In the genomic region with DNA sequence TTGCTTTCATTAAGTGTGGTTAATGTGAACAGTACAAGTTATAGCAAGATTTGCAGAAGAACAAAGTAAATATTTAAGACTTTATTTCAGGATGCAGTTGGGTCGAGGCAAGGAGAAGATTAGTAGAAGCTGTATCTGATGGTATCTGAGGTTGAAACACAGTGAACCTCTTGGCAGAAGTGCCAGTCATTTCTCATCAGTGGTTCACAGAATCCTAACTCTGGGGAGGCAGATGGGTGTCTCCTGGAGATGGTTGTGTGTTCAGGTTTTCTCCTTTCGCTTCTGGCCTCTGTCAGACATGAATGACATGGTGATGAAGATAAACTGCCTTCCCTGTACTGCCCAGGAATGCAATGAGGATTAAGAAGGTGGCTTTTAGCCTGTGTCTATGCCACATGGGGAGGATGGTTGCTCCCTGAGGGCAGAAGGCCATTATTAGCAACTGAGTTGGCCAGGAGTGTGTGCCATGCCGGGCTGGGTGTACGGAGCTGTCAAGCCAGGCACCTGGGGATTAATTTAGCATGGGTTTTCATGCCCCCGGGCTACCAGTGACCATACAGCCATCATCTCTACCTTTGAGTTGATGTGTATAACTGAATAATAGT, we compare ENCODE assay signal across 15 cellular contexts. TPM values are rescaled to one million over a fixed set of nuclear protein-coding genes. Genes with fewer than 3 reads are reported as not detected.
DNase-seq lines count a peak whose midpoint lies in the region; ATAC-seq and TF ChIP-seq lines count a peak whose summit lies in the region.
"Had no signal": no experiment of that assay in that cellular context is flagged by ENCODE, and none has a peak within 500 bp of the region (broad histone marks: within the 10 kb centered on the region; RNA-seq: fewer than 3 reads in every experiment).

No MANE protein-coding gene starts in this region.

- ATAC-seq in activated naive CD4-positive, alpha-beta T cell treated with anti-CD3 and anti-CD28 coated beads, Interleukin-2, amount 50 U/mL, for 72 hours = peak; percentile 11 to 14
- ATAC-seq in stimulated activated naive CD8-positive, alpha-beta T cell treated with anti-CD3 and anti-CD28 coated beads, Interleukin-15, amount 100 ng/mL, for 72 hours = no peak
- ATAC-seq: pancreas had no signal

- no peaks in the 10 kb centered on the region for H3K9me2 ChIP-seq in OCI-LY7 (ENCODE audit: insufficient read depth, low read length)

- H3K4me1 ChIP-seq in OCI-LY7 (ENCODE audit: insufficient read depth, low read length, poor library complexity, severe bottlenecking) (peaks cover 87% of the 10 kb centered on the region), left ventricle myocardium inferior (peaks cover 75% of the 10 kb centered on the region), breast epithelium (no peaks in the 10 kb centered on the region)

- BruUV-seq in OCI-LY7 (replicated peaks; lab: Mats Ljungman, UMichigan) = no TSS peak

- no peaks in the 10 kb centered on the region for H3K27me3 ChIP-seq in left ventricle myocardium inferior (ENCODE audit: low read depth)
- H3K27me3 ChIP-seq in breast epithelium = no peaks in the 10 kb centered on the region
- H3K27me3 ChIP-seq: pancreas, thyroid gland had no signal

- peaks cover 66% of the 10 kb centered on the region for H3K4me1 Mint-ChIP-seq in stimulated activated naive CD8-positive, alpha-beta T cell treated with anti-CD3 and anti-CD28 coated beads, Interleukin-15, amount 100 ng/mL, for 72 hours
- H3K4me1 Mint-ChIP-seq: endodermal cell had no signal

- peak overlapping the region; percentile 70 for H3K4me2 ChIP-seq in OCI-LY7 (ENCODE audit: low read length)
- H3K4me2 ChIP-seq: PC-9 had no signal

- no peak overlapping the region; the same call in 1 of the 2 replicates for H2AFZ ChIP-seq in OCI-LY7 (ENCODE audit: low read length)
- H2AFZ ChIP-seq: PC-9 had no signal

- no peaks in the 10 kb centered on the region for H3K9me3 Mint-ChIP-seq in activated naive CD4-positive, alpha-beta T cell treated with anti-CD3 and anti-CD28 coated beads, Interleukin-2, amount 50 U/mL, for 72 hours
- H3K9me3 Mint-ChIP-seq in stimulated activated naive CD8-positive, alpha-beta T cell treated with anti-CD3 and anti-CD28 coated beads, Interleukin-15, amount 100 ng/mL, for 72 hours = peaks cover 0 to 6% of the 10 kb centered on the region in 2 donors
- H3K9me3 Mint-ChIP-seq: brain, endodermal cell had no signal

- DNase-seq in activated naive CD4-positive, alpha-beta T cell treated with anti-CD3 and anti-CD28 coated beads, Interleukin-2, amount 50 U/mL, for 72 hours (ENCODE audit: low spot score in 2 of 2) = no peak
- DNase-seq in activated naive CD4-positive, alpha-beta T cell (lab: John Stamatoyannopoulos, UW) = no peak
- no peak for DNase-seq in OCI-LY7 (ENCODE audit: low spot score)
- DNase-seq in left ventricle myocardium inferior = no peak
- DNase-seq in stimulated activated naive CD8-positive, alpha-beta T cell treated with anti-CD3 and anti-CD28 coated beads, Interleukin-15, amount 100 ng/mL, for 72 hours = no peak
- no peak for DNase-seq in breast epithelium (ENCODE audit: low spot score in 2 of 2)
- no peak for DNase-seq in NCI-H2107 treated with DMSO at 0.1 percent for 48 hours (lab: John Stamatoyannopoulos, UW; ENCODE audit: unreplicated experiment)
- DNase-seq in NCI-H187 treated with DMSO at 0.1 percent for 48 hours (lab: John Stamatoyannopoulos, UW) = no peak
- DNase-seq: activated CD4-positive, CD25-positive, alpha-beta regulatory T cell; endodermal cell; foreskin fibroblast; pancreas; PC-9; thyroid gland had no signal

- no peaks in the 10 kb centered on the region for H3K9me3 ChIP-seq in OCI-LY7 (ENCODE audit: low read length)
- no peaks in the 10 kb centered on the region for H3K9me3 ChIP-seq in left ventricle myocardium inferior (replicated peaks)
- no peaks in the 10 kb centered on the region for H3K9me3 ChIP-seq in breast epithelium
- H3K9me3 ChIP-seq: pancreas, thyroid gland had no signal

- intact Hi-C loops in OCI-LY7 (cut with micrococcal nuclease; ENCODE audit: unreplicated experiment) = loop anchor here (5.0 kb wide), 1 partner anchor 35 kb away; no protein-coding TSS in a partner anchor
- intact Hi-C loops in left ventricle myocardium inferior (cut with micrococcal nuclease) = no loop called here
- intact Hi-C loops in breast epithelium (cut with DNase I; ENCODE audit: low total_unique reads) = no loop called here

- no peak for TF ChIP-seq POLR2A in breast epithelium (IDR thresholded peaks at IDR 0.05)

- no peak overlapping the region for H3K27ac Mint-ChIP-seq in activated naive CD4-positive, alpha-beta T cell treated with anti-CD3 and anti-CD28 coated beads, Interleukin-2, amount 50 U/mL, for 72 hours
- no peak overlapping the region for H3K27ac Mint-ChIP-seq in stimulated activated naive CD8-positive, alpha-beta T cell treated with anti-CD3 and anti-CD28 coated beads, Interleukin-15, amount 100 ng/mL, for 72 hours
- H3K27ac Mint-ChIP-seq: endodermal cell had no signal

- CTCF ChIA-PET in OCI-LY7 (lab: Charles Lee; ENCODE audit: unreplicated experiment) = interaction anchor here (1.6 kb wide), 1 partner anchor 11 kb away, joined by 7 read pairs; no protein-coding TSS in a partner anchor

- TF ChIP-seq CTCF in OCI-LY7 (conservative IDR thresholded peaks at IDR 0.05; ENCODE audit: low read length) = no peak
- no peak for TF ChIP-seq CTCF in left ventricle myocardium inferior (IDR thresholded peaks at IDR 0.05; ENCODE audit: borderline replicate concordance)
- TF ChIP-seq CTCF in breast epithelium (IDR thresholded peaks at IDR 0.05) = no peak

- H3K27ac ChIP-seq in OCI-LY7 (ENCODE audit: low read depth, low read length, poor library complexity, severe bottlenecking) (peak overlapping the region; percentile 76), left ventricle myocardium inferior (replicated peaks) (peak overlapping the region; percentile 69), breast epithelium (no peak overlapping the region)
- H3K27ac ChIP-seq: pancreas, PC-9, thyroid gland had no signal

- H3K36me3 ChIP-seq in OCI-LY7 (ENCODE audit: insufficient read depth, low read length) = peaks cover 20% of the 10 kb centered on the region; the same call in 1 of the 2 replicates
- no peaks in the 10 kb centered on the region for H3K36me3 ChIP-seq in left ventricle myocardium inferior
- no peaks in the 10 kb centered on the region for H3K36me3 ChIP-seq in breast epithelium
- H3K36me3 ChIP-seq: pancreas, thyroid gland had no signal

- H4K20me1 ChIP-seq in OCI-LY7 (ENCODE audit: insufficient read depth, low read length) = no peaks in the 10 kb centered on the region; the same call in 1 of the 2 replicates

- POLR2A ChIA-PET in OCI-LY7 (lab: Charles Lee) = interaction anchor here (1.4 to 12.1 kb wide), 3 partner anchors 19 to 31 kb away, joined by 4 to 115 read pairs (median 7); a partner anchor contains a TSS

- H3K36me3 Mint-ChIP-seq in activated naive CD4-positive, alpha-beta T cell treated with anti-CD3 and anti-CD28 coated beads, Interleukin-2, amount 50 U/mL, for 72 hours = peaks cover 0 to 6% of the 10 kb centered on the region in 2 donors

- H3K79me2 ChIP-seq in OCI-LY7 (ENCODE audit: insufficient read depth, low read depth, low read length) = peaks cover 80% of the 10 kb centered on the region; the same call in 1 of the 2 replicates

- H3K27me3 Mint-ChIP-seq in stimulated activated naive CD8-positive, alpha-beta T cell treated with anti-CD3 and anti-CD28 coated beads, Interleukin-15, amount 100 ng/mL, for 72 hours = no peaks in the 10 kb centered on the region

- H3K4me3 ChIP-seq in OCI-LY7 (ENCODE audit: low read depth, low read length, poor library complexity, severe bottlenecking) = peak overlapping the region; percentile 27
- no peak overlapping the region for H3K4me3 ChIP-seq in left ventricle myocardium inferior
- no peak overlapping the region for H3K4me3 ChIP-seq in breast epithelium
- H3K4me3 ChIP-seq: pancreas, PC-9, thyroid gland had no signal

- peak overlapping the region; percentile 17 to 27 for H3K4me3 Mint-ChIP-seq in stimulated activated naive CD8-positive, alpha-beta T cell treated with anti-CD3 and anti-CD28 coated beads, Interleukin-15, amount 100 ng/mL, for 72 hours
- H3K4me3 Mint-ChIP-seq: brain, endodermal cell had no signal

RNA-seq across cellular contexts. Expression of a gene that starts 28.0 kb away (rescaled TPM):
- total RNA-seq in activated naive CD4-positive, alpha-beta T cell treated with anti-CD3 and anti-CD28 coated beads, Interleukin-2, amount 50 U/mL, for 72 hours = 10 to 100 TPM; 11.8 to 13.2 TPM
- 39.1 and 60.8 TPM in 2 replicates for total RNA-seq in OCI-LY7 (2014; rRNA removed; shearing (Covaris generic))
- total RNA-seq in OCI-LY7 (2022) = 58.4 and 68.0 TPM in 2 replicates
- 98.7 TPM for total RNA-seq in left ventricle myocardium inferior
- 10 to 100 TPM; 30.5 to 42.6 (median 34.4) TPM for total RNA-seq in breast epithelium

Comparison
In these comparisons a context has a peak if more than half of its experiments do, and no peak if none do; other contexts are left out.
1. H3K27ac ChIP-seq: peak in OCI-LY7 (single experiment) and left ventricle myocardium inferior (single experiment); none in breast epithelium (0 of 2).